In genomic region chr12:88325076-88325827, GRCh38 we compare ENCODE assay signal across 9 cellular contexts.
DNase-seq lines count a peak whose midpoint lies in the region; ATAC-seq and TF ChIP-seq lines count a peak whose summit lies in the region.
"Had no signal": no experiment of that assay in that cellular context is flagged by ENCODE, and none has a peak within 500 bp of the region (broad histone marks: within the 10 kb centered on the region; RNA-seq: fewer than 3 reads in every experiment).

No MANE protein-coding gene starts in this region.

- no peak overlapping the region for H3K18ac ChIP-seq in neuronal stem cell (ENCODE audit: low read length)

- H2BK5ac ChIP-seq in neuronal stem cell (ENCODE audit: low read length) = no peak overlapping the region

- H3K4me1 ChIP-seq in neuronal stem cell (ENCODE audit: control insufficient read depth in 2 of 2, insufficient read depth in 1 of 2, low read depth in 1 of 2, low read length in 2 of 2) = no peaks in the 10 kb centered on the region

- DNase-seq in AG04450 (ENCODE audit: low read depth, low spot score) (peak; percentile 83), RKO (ENCODE audit: low spot score) (peak; percentile 53), fibroblast of peridontal ligament (ENCODE audit: extremely low read depth) (peak; percentile 99), neuronal stem cell (ENCODE audit: low spot score) (no peak), NCI-H1436 (lab: John Stamatoyannopoulos, UW) (no peak), NCI-H345 treated with DMSO at 0.1 percent for 48 hours (lab: John Stamatoyannopoulos, UW; ENCODE audit: unreplicated experiment) (no peak)
- DNase-seq: effector CD8-positive, alpha-beta T cell had no signal

- H3K27me3 ChIP-seq in AG04450 (ENCODE audit: control insufficient read depth, insufficient read depth, low read length) (no peaks in the 10 kb centered on the region), neuronal stem cell (ENCODE audit: control insufficient read depth in 3 of 3, insufficient read depth in 3 of 3, low read depth in 1 of 3, low read length in 3 of 3) (no peaks in the 10 kb centered on the region)

- CTCF ChIA-PET in AG04450 (lab: Charles Lee) = interaction anchor here (1.6 kb wide), 1 partner anchor 18 kb away, joined by 3 read pairs; no protein-coding TSS in a partner anchor

- no peaks in the 10 kb centered on the region for H3K36me3 ChIP-seq in neuronal stem cell (replicated peaks in 1 of 2; ENCODE audit: control insufficient read depth in 2 of 2, insufficient read depth in 2 of 2, low read length in 2 of 2)

- no peak for TF ChIP-seq CTCF in AG04450 (IDR thresholded peaks at IDR 0.05; ENCODE audit: low read depth, low read length)

- H3K14ac ChIP-seq in neuronal stem cell (ENCODE audit: low read length) = no peak overlapping the region

- H2BK15ac ChIP-seq in neuronal stem cell (ENCODE audit: low read length) = no peak overlapping the region

- H2AFZ ChIP-seq in neuronal stem cell (ENCODE audit: low read length) = peak overlapping the region; percentile 45

- H3K4ac ChIP-seq in neuronal stem cell (ENCODE audit: low read length) = no peak overlapping the region

- ATAC-seq in HG02610 (IDR thresholded peaks at IDR 0.05; ENCODE audit: unreplicated experiment) = no peak
- ATAC-seq in GM19397 (IDR thresholded peaks at IDR 0.05; ENCODE audit: unreplicated experiment) = no peak

- no peak overlapping the region for H4K8ac ChIP-seq in neuronal stem cell (ENCODE audit: low read depth, low read length)

- H3K4me3 ChIP-seq in AG04450 (ENCODE audit: low read depth, low read length) (no peak overlapping the region; the same call in 1 of the 2 replicates), neuronal stem cell (ENCODE audit: low read length in 2 of 2) (no peak overlapping the region)

- H2BK12ac ChIP-seq in neuronal stem cell (ENCODE audit: low read length) = no peak overlapping the region

- peak overlapping the region; percentile 91 for H3K27ac ChIP-seq in AG04450 (ENCODE audit: low read depth, low read length)
- no peak overlapping the region for H3K27ac ChIP-seq in neuronal stem cell (replicated peaks; ENCODE audit: low read length)

- H2BK120ac ChIP-seq in neuronal stem cell (ENCODE audit: low read depth, low read length) = no peak overlapping the region

- WGBS in neuronal stem cell (ENCODE audit: extremely low coverage in 2 of 2, insufficient read length in 2 of 2, insufficient replicate concordance in 1 of 2), 2 donors = no CpG with 5 or more reads among the region's 1 CpG

- no peak overlapping the region for H4K91ac ChIP-seq in neuronal stem cell (ENCODE audit: low read depth, low read length, poor library complexity)

- no peaks in the 10 kb centered on the region for H3K9me3 ChIP-seq in AG04450 (ENCODE audit: control insufficient read depth, insufficient read depth, low read length)
- H3K9me3 ChIP-seq in neuronal stem cell (replicated peaks in 1 of 2; ENCODE audit: control insufficient read depth in 2 of 2, insufficient read depth in 1 of 2, low read depth in 1 of 2, low read length in 2 of 2) = no peaks in the 10 kb centered on the region

- H3K23ac ChIP-seq in neuronal stem cell (ENCODE audit: low read depth, low read length, poor library complexity) = no peak overlapping the region

- H3K79me1 ChIP-seq in neuronal stem cell (ENCODE audit: low read depth, low read length) = no peaks in the 10 kb centered on the region

- H3K4me2 ChIP-seq in neuronal stem cell (ENCODE audit: insufficient read depth, low read length, poor library complexity, severe bottlenecking) = no peak overlapping the region

- no peak overlapping the region for H2AK5ac ChIP-seq in neuronal stem cell (ENCODE audit: low read depth, low read length)

- H3K9ac ChIP-seq in neuronal stem cell (ENCODE audit: low read depth, low read length, poor library complexity) = no peak overlapping the region

- POLR2A ChIA-PET in AG04450 (lab: Yijun Ruan, JAX) = interaction anchor here (0.6 to 2.2 kb wide), 5 partner anchors 9 to 1200 kb away, joined by 3 to 9 read pairs (median 4); partner anchors contain the start of gene KITLG

Comparison
In these comparisons a context has a peak if more than half of its experiments do, and no peak if none do; other contexts are left out.
1. DNase-seq: peak in AG04450 (single experiment), RKO (single experiment) and fibroblast of peridontal ligament (single experiment); none in neuronal stem cell (single experiment), NCI-H1436 (single experiment) and NCI-H345 treated with DMSO at 0.1 percent for 48 hours (single experiment).